35 cellular contexts compared by ENCODE assay signal in genomic region chr16:77977336-77977735, GRCh38.
"Had no signal": no experiment of that assay in that cellular context is flagged by ENCODE, and none has a peak within 500 bp of the region (broad histone marks: within the 10 kb centered on the region; RNA-seq: fewer than 3 reads in every experiment).

No MANE protein-coding gene starts in this region.

- FAIRE-seq: astrocyte had no signal

- ATAC-seq: activated CD8-positive, alpha-beta T cell treated with anti-CD3 and anti-CD28 coated beads, Interleukin-2, amount 10 ng/mL, durations not matched to agents 7 days and 5 days; activated naive CD4-positive, alpha-beta T cell treated with anti-CD3 and anti-CD28 coated beads, Interleukin-2, amount 50 U/mL, for 72 hours; body of pancreas; PC-3 had no signal

- H3K4me3 ChIP-seq: adrenal gland, body of pancreas, breast epithelium, MG63, Peyer's patch had no signal

- DNase-seq: activated CD4-positive, alpha-beta T cell treated with anti-CD3 and anti-CD28 coated beads, Interleukin-2, amount 10 ng/mL, durations not matched to agents 24 days and 14 days; activated CD4-positive, alpha-beta T cell treated with anti-CD3 and anti-CD28 coated beads, Interleukin-2, amount 50 U/mL, for 48 hours; activated CD4-positive, CD25-positive, alpha-beta regulatory T cell; activated CD8-positive, alpha-beta T cell treated with anti-CD3 and anti-CD28 coated beads, Interleukin-2, amount 10 ng/mL, durations not matched to agents 7 days and 5 days; activated gamma-delta T cell; activated naive CD4-positive, alpha-beta T cell treated with Interleukin-2 at 50 U/mL for 16 hours; activated T-cell treated with anti-CD3 and anti-CD28 coated beads, Interleukin-2, amount 50 U/mL, for 24 hours; adrenal gland; body of pancreas; Kasumi-1; KG1; MG63; NCI-H1092; NCI-H1417; NCI-H146; NCI-H187; NCI-H2029 treated with DMSO at 0.1 percent for 48 hours; NCI-H2107; NCI-H2171; NCI-H510A; NCI-H526; NCI-H748 treated with DMSO at 0.1 percent for 48 hours; NK-92 treated with Interleukin-12 subunit alpha and Interleukin-12 subunit beta, amount 100 ng/mL, for 24 hours; PC-3; Peyer's patch; RPMI8226; SHP77 treated with DMSO at 0.1 percent for 48 hours; SW 1271; T-helper 1 cell; T-helper 2 cell; T-helper 9 cell; WERI-Rb-1 had no signal
